27 cellular contexts compared by ENCODE assay signal in the genomic region with DNA sequence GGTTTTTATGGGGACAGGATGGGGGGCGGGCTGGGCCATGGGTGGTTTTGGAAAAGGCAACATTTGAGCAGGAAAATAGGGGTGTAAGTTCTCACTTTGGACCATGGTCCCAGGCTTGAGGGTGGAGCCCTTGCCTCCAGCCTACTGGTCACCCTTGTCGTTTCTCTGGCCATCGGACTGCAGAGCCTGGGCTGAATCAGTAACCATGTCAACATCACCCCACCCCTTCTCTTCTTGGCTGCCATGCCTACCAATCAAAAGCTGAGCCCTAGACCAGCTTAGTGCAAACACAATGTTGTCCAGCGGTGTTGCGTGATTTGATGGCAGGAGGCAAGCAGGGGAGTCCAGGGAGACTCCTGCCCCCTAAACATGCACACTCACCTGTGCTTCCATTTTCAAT.
"Had no signal": no experiment of that assay in that cellular context is flagged by ENCODE, and none has a peak within 500 bp of the region (broad histone marks: within the 10 kb centered on the region; RNA-seq: fewer than 3 reads in every experiment).

No MANE protein-coding gene starts in this region.

- H3K4me1 ChIP-seq: ascending aorta, SJSA1 had no signal

- H3K27ac ChIP-seq: ascending aorta, PC-9, SJSA1 had no signal

- H3K4me3 ChIP-seq: ascending aorta, MG63, PC-9, SJSA1 had no signal

- H3K27me3 ChIP-seq: ascending aorta, MG63 had no signal

- H3K4me2 ChIP-seq: PC-9, SK-N-SH had no signal

- DNase-seq: activated CD4-positive, alpha-beta T cell treated with anti-CD3 and anti-CD28 coated beads, Interleukin-2, amount 10 ng/mL, durations not matched to agents 24 days and 14 days; activated CD4-positive, alpha-beta T cell treated with anti-CD3 and anti-CD28 coated beads, Interleukin-2, amount 50 U/mL, for 4 hours; activated CD8-positive, alpha-beta T cell treated with anti-CD3 and anti-CD28 coated beads for 36 hours; activated effector memory CD4-positive, alpha-beta T cell treated with anti-CD3 and anti-CD28 coated beads, Interleukin-2, amount 50 U/mL, for 16 hours; activated naive CD4-positive, alpha-beta T cell treated with Interleukin-2 at 50 U/mL for 16 hours; activated naive CD8-positive, alpha-beta T cell treated with anti-CD3 and anti-CD28 coated beads, Interleukin-2, amount 10 ng/mL, durations not matched to agents 7 days and 5 days; activated T-cell treated with anti-CD3 and anti-CD28 coated beads, Interleukin-2, amount 50 U/mL, for 1 hour; activated T-cell treated with anti-CD3 and anti-CD28 coated beads, Interleukin-2, amount 50 U/mL, for 72 hours; Kasumi-1; KG1; MG63; NCI-H1048; NCI-H1105 treated with DMSO at 0.1 percent for 48 hours; NCI-H1436; NCI-H187; NCI-H2029 treated with DMSO at 0.1 percent for 48 hours; NCI-H2171 treated with DMSO at 0.1 percent for 48 hours; NCI-H2227 treated with DMSO at 0.1 percent for 48 hours; NCI-H446; NCI-H510A treated with DMSO at 0.1 percent for 48 hours; PC-9; SHP77 treated with DMSO at 0.1 percent for 48 hours; SK-N-SH had no signal

- FAIRE-seq: TTC549 had no signal

- H3K9me3 ChIP-seq: ascending aorta, MG63, SJSA1, SK-N-SH had no signal

- H2AFZ ChIP-seq: PC-9 had no signal

- H3K9ac ChIP-seq: SK-N-SH had no signal

- H3K36me3 ChIP-seq: ascending aorta, MG63, SJSA1 had no signal

- ATAC-seq: activated CD8-positive, alpha-beta T cell treated with anti-CD3 and anti-CD28 coated beads for 36 hours; activated T-cell treated with anti-CD3 and anti-CD28 coated beads, Interleukin-2, amount 50 U/mL, for 72 hours; activated T-helper 17 cell treated with anti-CD3 and anti-CD28 coated beads, Interleukin-2, amount 50 U/mL, for 72 hours had no signal
